ENCODE assay signal across 22 cellular contexts in the genomic region with DNA sequence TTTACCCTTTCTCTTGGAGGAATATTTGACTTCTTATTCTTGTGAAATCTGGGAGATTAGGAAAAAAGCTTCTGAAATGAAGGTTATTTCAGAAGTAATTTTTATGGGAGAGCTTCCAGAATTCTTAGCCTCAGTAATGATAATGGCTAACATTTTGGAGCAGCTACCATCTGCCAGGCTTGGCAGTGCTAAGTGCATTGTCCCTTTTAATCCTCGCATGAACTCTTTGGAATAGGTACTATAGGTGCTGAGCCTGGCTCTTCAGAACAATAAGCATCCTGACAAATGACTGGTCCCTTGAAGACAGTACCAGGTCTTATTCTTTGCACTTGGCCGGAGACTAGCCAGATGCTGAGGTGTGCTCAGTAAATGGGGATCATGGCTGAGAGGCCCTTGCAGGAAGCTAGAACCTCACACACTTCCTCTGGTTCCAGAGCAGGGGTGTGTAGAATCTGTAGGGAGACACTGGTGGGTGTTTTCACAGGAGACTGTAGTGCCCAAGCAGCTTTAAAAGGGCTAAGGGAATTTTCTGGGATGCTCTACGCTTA.
DNase-seq lines count a peak whose midpoint lies in the region; ATAC-seq and TF ChIP-seq lines count a peak whose summit lies in the region.
"Had no signal": no experiment of that assay in that cellular context is flagged by ENCODE, and none has a peak within 500 bp of the region (broad histone marks: within the 10 kb centered on the region; RNA-seq: fewer than 3 reads in every experiment).

No MANE protein-coding gene starts in this region.

- no peak for TF ChIP-seq CTCF in natural killer cell (IDR thresholded peaks at IDR 0.05)

- no peaks in the 10 kb centered on the region for H3K4me1 Mint-ChIP-seq in natural killer cell
- H3K4me1 Mint-ChIP-seq: CD14-positive monocyte; CD8-positive, alpha-beta memory T cell; GM23338 had no signal

- no peak overlapping the region for H3K4me3 Mint-ChIP-seq in natural killer cell
- H3K4me3 Mint-ChIP-seq: CD14-positive monocyte; CD4-positive, alpha-beta T cell; CD8-positive, alpha-beta memory T cell; GM23338; H9; HFFc6 had no signal

- intact Hi-C loops in natural killer cell (cut with micrococcal nuclease) = no loop called here

- no peaks in the 10 kb centered on the region for H3K9me3 Mint-ChIP-seq in natural killer cell
- H3K9me3 Mint-ChIP-seq: CD4-positive, alpha-beta T cell; CD8-positive, alpha-beta memory T cell; GM23338; H9; HFFc6 had no signal

- H3K36me3 Mint-ChIP-seq in natural killer cell = no peaks in the 10 kb centered on the region
- H3K36me3 Mint-ChIP-seq: CD14-positive monocyte had no signal

- ATAC-seq in natural killer cell = no peak
- ATAC-seq: A549, GM12878, GM23338, HCT116 had no signal

- DNase-seq in NCI-H1694 treated with DMSO at 0.1 percent for 48 hours (lab: John Stamatoyannopoulos, UW) (peak; percentile 4), NCI-H1694 (lab: John Stamatoyannopoulos, UW) (no peak), G401 (ENCODE audit: low spot score) (peak; percentile 88), cerebellar cortex (ENCODE audit: low spot score) (peak; percentile 84), natural killer cell (no peak)
- no peak for DNase-seq in activated CD4-positive, CD25-positive, alpha-beta regulatory T cell treated with anti-CD3 and anti-CD28 coated beads, Interleukin-2, amount 50 U/mL, for 72 hours
- DNase-seq: 8988T; ACHN; AML-193; BE2C; CD4-positive, alpha-beta T cell; CD8-positive, alpha-beta memory T cell; DMS153; DND-41; GDM1; H9; HFFc6 had no signal

- no peaks in the 10 kb centered on the region for H3K27me3 Mint-ChIP-seq in natural killer cell (ENCODE audit: low read depth in 2 of 2)
- H3K27me3 Mint-ChIP-seq: CD4-positive, alpha-beta T cell; CD8-positive, alpha-beta memory T cell had no signal

- H3K27ac Mint-ChIP-seq in natural killer cell = no peak overlapping the region
- H3K27ac Mint-ChIP-seq: CD14-positive monocyte; CD4-positive, alpha-beta T cell; GM23338; HFFc6 had no signal

- in situ Hi-C loops in G401 (cut with HindIII; ENCODE audit: low sequenced_read_pairs) = no loop called here

Comparison
In these comparisons a context has a peak if more than half of its experiments do, and no peak if none do; other contexts are left out.
1. DNase-seq: peak in NCI-H1694 treated with DMSO at 0.1 percent for 48 hours (single experiment), G401 (single experiment) and cerebellar cortex (single experiment); none in NCI-H1694 (single experiment), natural killer cell (single experiment) and activated CD4-positive, CD25-positive, alpha-beta regulatory T cell treated with anti-CD3 and anti-CD28 coated beads, Interleukin-2, amount 50 U/mL, for 72 hours (single experiment).